1 cellular context compared by ENCODE assay signal in the genomic region with DNA sequence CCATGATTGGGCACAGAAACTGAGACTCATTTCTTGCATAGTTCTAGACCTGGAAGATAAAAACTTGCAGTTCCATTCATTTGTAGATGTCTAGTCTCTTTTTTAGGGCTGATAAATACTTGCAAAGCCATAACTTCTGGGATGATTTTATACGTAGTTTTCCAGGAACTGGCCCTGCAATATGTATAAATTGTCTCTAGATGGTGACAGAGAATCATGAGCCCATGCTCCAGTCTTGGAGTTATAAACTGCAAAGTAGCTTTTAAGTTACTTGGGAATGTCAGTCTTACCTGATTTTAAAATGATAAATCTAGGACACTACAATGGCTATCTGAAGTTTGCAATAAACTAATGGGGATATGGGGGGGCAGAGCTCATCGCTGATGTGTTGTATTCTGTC.
TF ChIP-seq lines count a peak whose summit lies in the region.

No MANE protein-coding gene starts in this region.

TF ChIP-seq in HepG2, 621 proteins besides CTCF, POLR2A, EP300 and RAD21 (continued from another document):
- no peak for TF ChIP-seq ZNF644 (CRISPR knock-in tag; IDR thresholded peaks at IDR 0.05; ENCODE audit: low read depth)
- TF ChIP-seq SMC3 (IDR thresholded peaks at IDR 0.05; ENCODE audit: low read length), result no peak
- peak; percentile 49 for TF ChIP-seq STAG1 (CRISPR knock-in tag; IDR thresholded peaks at IDR 0.05)
